8 cellular contexts compared by ENCODE assay signal in the genomic region with DNA sequence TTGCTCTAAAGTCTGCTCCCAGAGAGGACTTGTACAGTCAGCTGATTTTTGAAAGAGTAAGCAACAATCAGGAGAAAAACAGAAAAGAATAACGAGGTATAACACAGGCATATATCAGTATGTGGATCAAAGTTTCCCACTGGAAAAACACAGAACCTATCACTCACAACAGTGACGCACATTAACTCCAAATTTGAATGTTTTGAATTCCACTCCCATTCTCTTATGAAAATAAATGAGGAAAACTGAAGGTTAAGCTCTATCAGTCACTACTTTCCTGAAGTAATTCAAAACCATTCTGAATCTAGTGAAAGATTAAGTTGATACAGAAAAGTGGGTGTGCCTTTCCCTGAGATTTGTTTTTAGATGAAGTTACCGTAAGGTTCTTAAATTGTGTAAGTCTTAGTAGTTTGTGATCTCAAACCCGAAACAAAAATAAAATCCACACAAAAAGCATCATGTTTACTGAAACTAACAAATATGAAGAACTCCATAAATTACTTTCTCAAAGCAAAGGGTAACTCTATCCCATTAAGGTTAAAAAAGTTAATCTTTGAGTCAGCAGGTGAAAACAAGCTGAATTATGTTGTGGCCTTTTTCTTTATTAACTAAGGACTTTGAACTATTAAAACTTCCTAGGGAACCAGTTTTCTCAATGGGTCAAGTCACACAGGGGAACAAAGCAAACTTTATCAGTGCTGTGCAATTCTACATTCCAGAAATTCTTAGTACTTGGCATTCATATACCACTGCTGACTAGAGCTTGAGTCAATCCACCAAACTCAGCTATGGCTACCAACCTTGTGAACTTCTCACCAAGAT.
DNase-seq lines count a peak whose midpoint lies in the region; ATAC-seq, FAIRE-seq and TF ChIP-seq lines count a peak whose summit lies in the region.
"Had no signal": no experiment of that assay in that cellular context is flagged by ENCODE, and none has a peak within 500 bp of the region (broad histone marks: within the 10 kb centered on the region; RNA-seq: fewer than 3 reads in every experiment).

No MANE protein-coding gene starts in this region.

- H3K36me3 Mint-ChIP-seq in type B pancreatic cell, result peaks cover 17% of the 10 kb centered on the region

- DNase-seq in M059J (ENCODE audit: low read depth) (peak; percentile 96), dedifferentiated amniotic fluid mesenchymal stem cell (ENCODE audit: extremely low spot score) (peak; percentile 72), left lung (no peak), type B pancreatic cell (ENCODE audit: extremely low spot score, unreplicated experiment) (no peak), NCI-H128 (lab: John Stamatoyannopoulos, UW; ENCODE audit: unreplicated experiment) (no peak), GM12891 (ENCODE audit: insufficient read length, low spot score) (no peak), NCI-H748 (lab: John Stamatoyannopoulos, UW; ENCODE audit: unreplicated experiment) (no peak)
- DNase-seq: effector CD4-positive, alpha-beta T cell had no signal

- no peak overlapping the region for H3K4me3 ChIP-seq in left lung

- H3K9me3 ChIP-seq in left lung, result no peaks in the 10 kb centered on the region

- TF ChIP-seq POLR2A in GM12891 (IDR thresholded peaks at IDR 0.05; ENCODE audit: low read depth, low read length), result no peak

- peaks cover 29% of the 10 kb centered on the region for H3K4me1 Mint-ChIP-seq in type B pancreatic cell (ENCODE audit: unreplicated experiment)

- no peak for FAIRE-seq in GM12891 (lab: Jason Lieb, UNC)

- intact Hi-C loops in left lung (cut with DNase I), result no loop called here

- no peaks in the 10 kb centered on the region for H3K27me3 Mint-ChIP-seq in type B pancreatic cell

- H3K27me3 ChIP-seq in left lung, result no peaks in the 10 kb centered on the region

- peak overlapping the region; percentile 57 for H3K27ac Mint-ChIP-seq in type B pancreatic cell

- peak; percentile 91 for ATAC-seq in left lung

- peak overlapping the region; percentile 48 to 80 for H3K27ac ChIP-seq in left lung

- no peaks in the 10 kb centered on the region for H3K9me3 Mint-ChIP-seq in type B pancreatic cell

- H3K36me3 ChIP-seq in left lung, result no peaks in the 10 kb centered on the region

- H3K4me1 ChIP-seq in left lung, result peaks cover 35 to 46% of the 10 kb centered on the region in 2 donors

- H3K4me3 Mint-ChIP-seq in type B pancreatic cell, result peak overlapping the region; percentile 51

- TF ChIP-seq CTCF in left lung (IDR thresholded peaks at IDR 0.05) (no peak), type B pancreatic cell (conservative IDR thresholded peaks at IDR 0.05) (no peak)

TF ChIP-seq in GM12891, 5 proteins besides CTCF, POLR2A, EP300 and RAD21:
- TF ChIP-seq POLR2AphosphoS5 (IDR thresholded peaks at IDR 0.05; ENCODE audit: low read depth, low read length), result no peak
- no peak for TF ChIP-seq POU2F2 (IDR thresholded peaks at IDR 0.05; ENCODE audit: low read depth, low read length)
- no peak for TF ChIP-seq TAF1 (IDR thresholded peaks at IDR 0.05; ENCODE audit: low read depth, low read length)
- TF ChIP-seq SPI1 (IDR thresholded peaks at IDR 0.05; ENCODE audit: low read depth, low read length), result no peak
- TF ChIP-seq PAX5 (IDR thresholded peaks at IDR 0.05; ENCODE audit: insufficient read depth, low read length, severe bottlenecking), result no peak
TF ChIP-seq in GM12891: peak in this region for 0.

Comparison
In these comparisons a context has a peak if more than half of its experiments do, and no peak if none do; other contexts are left out.
1. DNase-seq: peak in M059J (single experiment) and dedifferentiated amniotic fluid mesenchymal stem cell (single experiment); none in left lung (0 of 2), type B pancreatic cell (single experiment), NCI-H128 (single experiment), GM12891 (single experiment) and NCI-H748 (single experiment).